Comparison of ENCODE assay signal across 10 cellular contexts in the genomic region with DNA sequence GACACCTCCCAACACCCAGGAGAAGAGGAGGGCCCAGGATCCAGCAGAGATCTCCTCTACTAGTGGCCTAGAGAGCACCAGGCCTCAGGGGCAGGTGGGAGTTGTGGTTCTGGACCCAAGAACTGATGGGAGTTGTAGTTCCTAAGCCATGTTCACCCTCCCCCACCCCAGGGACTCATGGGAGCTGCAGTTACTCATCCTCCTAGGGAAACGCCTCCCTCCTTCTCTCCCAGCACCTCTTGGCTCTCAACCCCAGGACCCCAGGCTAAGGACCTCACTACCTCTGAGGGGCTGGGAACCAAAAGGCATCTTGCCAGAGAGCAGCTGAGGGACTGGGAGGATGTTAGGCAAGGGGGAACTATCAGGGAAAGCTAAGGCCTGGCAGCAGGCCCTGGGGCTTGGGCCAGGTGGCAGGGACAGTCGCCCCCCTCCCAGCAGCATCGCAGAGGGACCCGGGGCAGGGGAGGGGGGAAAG. TPM values are rescaled to one million over a fixed set of nuclear protein-coding genes. Genes with fewer than 3 reads are reported as not detected.
DNase-seq lines count a peak whose midpoint lies in the region; ATAC-seq and TF ChIP-seq lines count a peak whose summit lies in the region.
"Had no signal": no experiment of that assay in that cellular context is flagged by ENCODE, and none has a peak within 500 bp of the region (broad histone marks: within the 10 kb centered on the region; RNA-seq: fewer than 3 reads in every experiment).

No MANE protein-coding gene starts in this region.

- no peak overlapping the region for H3K4me3 ChIP-seq in DND-41 (ENCODE audit: low read depth in 1 of 2, low read length in 2 of 2)
- no peak overlapping the region for H3K4me3 ChIP-seq in PC-9

- H3K27ac Mint-ChIP-seq in endothelial cell (ENCODE audit: unreplicated experiment) (peak overlapping the region; percentile 30), nephron progenitor cell (peak overlapping the region; percentile 84)

- H3K27me3 Mint-ChIP-seq in endothelial cell (ENCODE audit: unreplicated experiment) (peaks cover 17% of the 10 kb centered on the region), nephron progenitor cell (ENCODE audit: low read depth, poor library complexity) (peaks cover 4% of the 10 kb centered on the region)

- POLR2A ChIA-PET in PC-9 (lab: Charles Lee; ENCODE audit: unreplicated experiment) = no interaction called here

- no TSS peak for BruUV-seq in PC-9 (replicated peaks; lab: Mats Ljungman, UMichigan)

- TF ChIP-seq CTCF in DND-41 (IDR thresholded peaks at IDR 0.05; ENCODE audit: borderline replicate concordance, extremely low read depth, low read length, poor library complexity, severe bottlenecking) (no peak), endothelial cell (IDR thresholded peaks at IDR 0.05; ENCODE audit: unreplicated experiment) (no peak), nephron progenitor cell (IDR thresholded peaks at IDR 0.05) (no peak), PC-9 (conservative IDR thresholded peaks at IDR 0.05) (no peak)

- H3K79me2 ChIP-seq in DND-41 (ENCODE audit: insufficient read depth, low read length) = no peaks in the 10 kb centered on the region
- H3K79me2 ChIP-seq in PC-9 (ENCODE audit: low read depth) = no peaks in the 10 kb centered on the region

- H3K4me1 ChIP-seq in DND-41 (ENCODE audit: insufficient read depth, low read length) (peaks cover 18% of the 10 kb centered on the region), PC-9 (replicated peaks; ENCODE audit: insufficient read depth) (no peaks in the 10 kb centered on the region)

- no peaks in the 10 kb centered on the region for H3F3A ChIP-seq in PC-9 (ENCODE audit: insufficient read depth, low read depth)

- H3K36me3 Mint-ChIP-seq in endothelial cell (ENCODE audit: low read depth, unreplicated experiment) (peaks cover 4% of the 10 kb centered on the region), nephron progenitor cell (ENCODE audit: low read depth) (no peaks in the 10 kb centered on the region)

- intact Hi-C loops in PC-9 (cut with micrococcal nuclease; ENCODE audit: unreplicated experiment) = no loop called here

- no peak overlapping the region for H3K27ac ChIP-seq in DND-41 (ENCODE audit: low read length)
- H3K27ac ChIP-seq in PC-9 = no peak overlapping the region

- CTCF ChIA-PET in PC-9 (lab: Charles Lee) = no interaction called here

- H3K4me1 Mint-ChIP-seq in endothelial cell (ENCODE audit: unreplicated experiment) (peaks cover 6% of the 10 kb centered on the region), nephron progenitor cell (peaks cover 51% of the 10 kb centered on the region)

- no peaks in the 10 kb centered on the region for H3K9me3 ChIP-seq in DND-41 (ENCODE audit: insufficient read depth, low read length, severe bottlenecking)
- H3K9me3 ChIP-seq in PC-9 (ENCODE audit: insufficient read depth, low read depth) = no peaks in the 10 kb centered on the region

- peak; percentile 43 for DNase-seq in DND-41
- peak; percentile 72 for DNase-seq in NCI-H2196 (lab: John Stamatoyannopoulos, UW; ENCODE audit: unreplicated experiment)
- no peak for DNase-seq in endothelial cell (ENCODE audit: low spot score)
- DNase-seq in nephron progenitor cell = peak; percentile 30
- DNase-seq in amniotic stem cell (lab: John Stamatoyannopoulos, UW) = no peak
- DNase-seq in PC-9 = no peak
- DNase-seq in DMS53 treated with DMSO at 0.1 percent for 48 hours (lab: John Stamatoyannopoulos, UW; ENCODE audit: unreplicated experiment) = no peak
- DNase-seq: activated CD8-positive, alpha-beta memory T cell treated with anti-CD3 and anti-CD28 coated beads for 24 hours had no signal

- H3K27me3 ChIP-seq in DND-41 (ENCODE audit: insufficient read depth, low read length, poor library complexity) (no peaks in the 10 kb centered on the region), PC-9 (ENCODE audit: insufficient read depth, low read depth) (peaks cover 7% of the 10 kb centered on the region)

- H3K9me3 Mint-ChIP-seq in endothelial cell (ENCODE audit: unreplicated experiment) = no peaks in the 10 kb centered on the region
- no peaks in the 10 kb centered on the region for H3K9me3 Mint-ChIP-seq in nephron progenitor cell

- peak; percentile 31; the same call in 1 of the 3 replicates for ATAC-seq in DND-41 (ENCODE audit: insufficient read depth, low read depth)
- no peak for ATAC-seq in HG03354 (IDR thresholded peaks at IDR 0.05; ENCODE audit: poor library complexity, severe bottlenecking, unreplicated experiment)

- H4K20me1 ChIP-seq in DND-41 (ENCODE audit: insufficient read depth, low read length) (no peaks in the 10 kb centered on the region), PC-9 (ENCODE audit: insufficient read depth) (no peaks in the 10 kb centered on the region)

- no peak overlapping the region for H2AFZ ChIP-seq in DND-41 (ENCODE audit: low read depth, low read length)
- H2AFZ ChIP-seq in PC-9 = no peak overlapping the region

- H3K36me3 ChIP-seq in DND-41 (ENCODE audit: insufficient read depth, low read length) (no peaks in the 10 kb centered on the region), PC-9 (ENCODE audit: low read depth) (no peaks in the 10 kb centered on the region)

- H3K4me2 ChIP-seq in DND-41 (ENCODE audit: insufficient read depth, low read length) (no peak overlapping the region), PC-9 (no peak overlapping the region)

- H3K4me3 Mint-ChIP-seq in endothelial cell (ENCODE audit: unreplicated experiment) (no peak overlapping the region), nephron progenitor cell (peak overlapping the region; percentile 57)

- H3K9me2 ChIP-seq in PC-9 (ENCODE audit: insufficient read depth) = no peaks in the 10 kb centered on the region

- H3K9ac ChIP-seq in DND-41 (ENCODE audit: low read depth, low read length) = no peak overlapping the region

RNA-seq across cellular contexts. Expression of a gene that starts 28.8 kb away (rescaled TPM):
- total RNA-seq in endothelial cell (ENCODE audit: unreplicated experiment) (not detected), PC-9 (2021) (not detected in 2 replicates)
- total RNA-seq: kidney epithelial cell had no signal

Comparison
In these comparisons a context has a peak if more than half of its experiments do, and no peak if none do; other contexts are left out.
1. DNase-seq: peak in DND-41 (single experiment), NCI-H2196 (single experiment) and nephron progenitor cell (single experiment); none in endothelial cell (single experiment), amniotic stem cell (single experiment), PC-9 (0 of 2) and DMS53 treated with DMSO at 0.1 percent for 48 hours (single experiment).